1 cellular context compared by ENCODE assay signal in genomic region chr2:127003028-127003800, GRCh38.
A peak's percentile ranks its signal among the peaks of the same experiment; 100 is the strongest.
TF ChIP-seq lines count a peak whose summit lies in the region.

No MANE protein-coding gene starts in this region.

TF ChIP-seq in HepG2, 621 proteins besides CTCF, POLR2A, EP300 and RAD21 (continued from another document):
- TF ChIP-seq NR0B2 (CRISPR knock-in tag; IDR thresholded peaks at IDR 0.05): no peak
- 0 out of 2 replicates have a peak, but pooled peaks have one; percentile 16 for TF ChIP-seq KMT2B (CRISPR knock-in tag; IDR thresholded peaks at IDR 0.05)
- peak; percentile 79; the same call in 1 of the 2 replicates for TF ChIP-seq RXRB (CRISPR knock-in tag; IDR thresholded peaks at IDR 0.05; ENCODE audit: borderline replicate concordance)
- peak; percentile 29; the same call in 1 of the 2 replicates for TF ChIP-seq HOXA3 (CRISPR knock-in tag; IDR thresholded peaks at IDR 0.05)
- TF ChIP-seq KAT8 (CRISPR knock-in tag; IDR thresholded peaks at IDR 0.05): 0 out of 2 replicates have a peak, but pooled peaks have one; percentile 16
- no peak for TF ChIP-seq CHCHD3 (CRISPR knock-in tag; IDR thresholded peaks at IDR 0.05)
- TF ChIP-seq LRRFIP1 (CRISPR knock-in tag; conservative IDR thresholded peaks at IDR 0.05): no peak
- TF ChIP-seq SOX6 (IDR thresholded peaks at IDR 0.05): no peak
- peak; percentile 27; the same call in 1 of the 2 replicates for TF ChIP-seq SOX6 (CRISPR knock-in tag; IDR thresholded peaks at IDR 0.05)
